ENCODE assay signal across 8 cellular contexts in genomic region chr19:48255376-48256303, GRCh38. TPM values are rescaled to one million over a fixed set of nuclear protein-coding genes. Genes with fewer than 3 reads are reported as not detected.
DNase-seq lines count a peak whose midpoint lies in the region; ATAC-seq and TF ChIP-seq lines count a peak whose summit lies in the region.

TSS of gene CARD8 (minus strand) at chr19:48255912. CDS start at chr19:48241020, 14,892 bp downstream.

- no peaks in the 10 kb centered on the region for H3K36me3 ChIP-seq in parathyroid adenoma (ENCODE audit: control insufficient read depth, insufficient read depth, low read length)
- no peaks in the 10 kb centered on the region for H3K36me3 ChIP-seq in tibial artery

- H3K4me3 ChIP-seq in parathyroid adenoma (ENCODE audit: low read depth, low read length), result peak within 1 kb of the TSS; percentile 90
- peak within 1 kb of the TSS; percentile 58 to 65 for H3K4me3 ChIP-seq in tibial artery

- H3K27me3 ChIP-seq in parathyroid adenoma (ENCODE audit: control insufficient read depth, insufficient read depth, low read length), result no peaks in the 10 kb centered on the region
- no peaks in the 10 kb centered on the region for H3K27me3 ChIP-seq in tibial artery

- no peak for TF ChIP-seq CTCF in parathyroid adenoma (IDR thresholded peaks at IDR 0.05)
- peak; percentile 7 to 31 for TF ChIP-seq CTCF in tibial artery (IDR thresholded peaks at IDR 0.05)

- WGBS in adipose tissue, 3 donors, result 5% methylated on average over 15 of the region's 15 CpGs

- H3K9ac ChIP-seq in parathyroid adenoma, result peak within 1 kb of the TSS; percentile 32

- H3K4me2 ChIP-seq in parathyroid adenoma (ENCODE audit: low read length), result peak within 1 kb of the TSS; percentile 80

- H3K27ac ChIP-seq in adipose tissue (ENCODE audit: low read depth, low read length) (peak within 1 kb of the TSS; percentile 97), parathyroid adenoma (peak within 1 kb of the TSS; percentile 92), tibial artery (peak within 1 kb of the TSS; percentile 86 to 87)

- DNase-seq in GM03348 (ENCODE audit: low spot score) (peak; percentile 81), NCI-H1417 treated with DMSO at 0.1 percent for 48 hours (lab: John Stamatoyannopoulos, UW) (peak; percentile 56), T follicular helper cell (ENCODE audit: low read depth) (peak; percentile 70), cardiac septum (ENCODE audit: low spot score) (peak; percentile 93), tibial artery (peak; percentile 83 to 86)

- intact Hi-C loops in cardiac septum (cut with DNase I) (loop anchor here (5.0 kb wide), 2 partner anchors 53 to 148 kb away; no protein-coding TSS in a partner anchor), tibial artery (cut with DNase I; ENCODE audit: low total_unique reads) (loop anchor here (10.0 kb wide), 1 partner anchor 81 kb away; the partner anchor contains the start of genes LIG1 and ZSWIM9)

- peak; percentile 53 for ATAC-seq in HG02588 (IDR thresholded peaks at IDR 0.05; ENCODE audit: unreplicated experiment)

- H3K4me1 ChIP-seq in parathyroid adenoma (peaks cover 5% of the 10 kb centered on the region), tibial artery (peaks cover 0 to 17% (median 13%) of the 10 kb centered on the region in 4 donors)

- H3K79me2 ChIP-seq in parathyroid adenoma, result no peaks in the 10 kb centered on the region

- peak within 1 kb of the TSS; percentile 84 for H2AFZ ChIP-seq in parathyroid adenoma

- H3K9me3 ChIP-seq in parathyroid adenoma (ENCODE audit: control insufficient read depth, low read length) (no peaks in the 10 kb centered on the region), tibial artery (no peaks in the 10 kb centered on the region)

RNA-seq across cellular contexts. Expression of gene CARD8, which starts in this region (rescaled TPM):
- polyA plus RNA-seq in adipose tissue, result 10 to 100 TPM; 15.4 to 41.2 (median 31.8) TPM
- total RNA-seq in cardiac septum, result 26.1 TPM

Comparison
In these comparisons a context has a peak if more than half of its experiments do, and no peak if none do; other contexts are left out.
1. Peak in every context shown above with its lines: DNase-seq, ATAC-seq, H3K4me3 ChIP-seq and H3K27ac ChIP-seq.